ENCODE assay signal across 1 cellular context in the genomic region with DNA sequence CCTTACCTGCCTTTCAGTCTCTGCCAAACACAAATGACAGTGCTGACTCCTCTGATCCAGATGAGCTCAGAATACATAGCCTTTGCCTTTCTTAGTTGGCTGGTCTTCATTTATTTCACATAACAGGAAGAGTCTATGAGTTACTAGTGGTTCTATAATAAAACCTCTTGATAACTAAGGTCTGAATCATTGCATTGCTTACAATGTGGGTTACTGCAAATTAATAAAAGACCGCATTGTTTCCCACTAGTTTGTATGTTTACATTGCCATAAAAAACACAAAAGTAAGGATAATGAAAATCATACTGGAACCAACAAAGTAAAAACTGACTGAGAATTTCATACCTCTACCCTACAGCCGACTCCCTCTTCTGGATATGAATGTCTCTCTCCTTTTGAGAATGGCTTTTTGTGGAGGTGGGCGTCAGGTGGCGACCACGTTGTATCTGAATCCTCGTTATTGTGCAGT.
TF ChIP-seq lines count a peak whose summit lies in the region.

No MANE protein-coding gene starts in this region.

TF ChIP-seq in SK-N-SH, 30 proteins besides CTCF, POLR2A, EP300 and RAD21 (continued from another document):
- TF ChIP-seq, protein P1, sequence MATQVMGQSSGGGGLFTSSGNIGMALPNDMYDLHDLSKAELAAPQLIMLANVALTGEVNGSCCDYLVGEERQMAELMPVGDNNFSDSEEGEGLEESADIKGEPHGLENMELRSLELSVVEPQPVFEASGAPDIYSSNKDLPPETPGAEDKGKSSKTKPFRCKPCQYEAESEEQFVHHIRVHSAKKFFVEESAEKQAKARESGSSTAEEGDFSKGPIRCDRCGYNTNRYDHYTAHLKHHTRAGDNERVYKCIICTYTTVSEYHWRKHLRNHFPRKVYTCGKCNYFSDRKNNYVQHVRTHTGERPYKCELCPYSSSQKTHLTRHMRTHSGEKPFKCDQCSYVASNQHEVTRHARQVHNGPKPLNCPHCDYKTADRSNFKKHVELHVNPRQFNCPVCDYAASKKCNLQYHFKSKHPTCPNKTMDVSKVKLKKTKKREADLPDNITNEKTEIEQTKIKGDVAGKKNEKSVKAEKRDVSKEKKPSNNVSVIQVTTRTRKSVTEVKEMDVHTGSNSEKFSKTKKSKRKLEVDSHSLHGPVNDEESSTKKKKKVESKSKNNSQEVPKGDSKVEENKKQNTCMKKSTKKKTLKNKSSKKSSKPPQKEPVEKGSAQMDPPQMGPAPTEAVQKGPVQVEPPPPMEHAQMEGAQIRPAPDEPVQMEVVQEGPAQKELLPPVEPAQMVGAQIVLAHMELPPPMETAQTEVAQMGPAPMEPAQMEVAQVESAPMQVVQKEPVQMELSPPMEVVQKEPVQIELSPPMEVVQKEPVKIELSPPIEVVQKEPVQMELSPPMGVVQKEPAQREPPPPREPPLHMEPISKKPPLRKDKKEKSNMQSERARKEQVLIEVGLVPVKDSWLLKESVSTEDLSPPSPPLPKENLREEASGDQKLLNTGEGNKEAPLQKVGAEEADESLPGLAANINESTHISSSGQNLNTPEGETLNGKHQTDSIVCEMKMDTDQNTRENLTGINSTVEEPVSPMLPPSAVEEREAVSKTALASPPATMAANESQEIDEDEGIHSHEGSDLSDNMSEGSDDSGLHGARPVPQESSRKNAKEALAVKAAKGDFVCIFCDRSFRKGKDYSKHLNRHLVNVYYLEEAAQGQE (IDR thresholded peaks at IDR 0.05; ENCODE audit: low read depth, low read length), result no peak
- TF ChIP-seq MXI1 (IDR thresholded peaks at IDR 0.05; ENCODE audit: low read depth, low read length) (no peak), RXRA (IDR thresholded peaks at IDR 0.05; ENCODE audit: borderline replicate concordance, low read depth) (peak; percentile 12; the same call in 1 of the 2 replicates), FOXJ3 (CRISPR knock-in tag; IDR thresholded peaks at IDR 0.05) (no peak), EZH2phosphoT487 (IDR thresholded peaks at IDR 0.05; ENCODE audit: borderline replicate concordance, low read depth) (no peak), POLR2AphosphoS5 (IDR thresholded peaks at IDR 0.05; ENCODE audit: low read depth, low read length) (peak; percentile 67; the same call in 1 of the 2 replicates), NFIC (IDR thresholded peaks at IDR 0.05; ENCODE audit: borderline replicate concordance) (peak; percentile 69; the same call in 1 of the 2 replicates), YY1 (IDR thresholded peaks at IDR 0.05; ENCODE audit: low read depth) (no peak), FOSL2 (IDR thresholded peaks at IDR 0.05; ENCODE audit: borderline replicate concordance, low read depth) (peak; percentile 60; the same call in 1 of the 2 replicates), SMC3 (IDR thresholded peaks at IDR 0.05; ENCODE audit: low read depth, low read length) (no peak)
- TF ChIP-seq, protein P2, sequence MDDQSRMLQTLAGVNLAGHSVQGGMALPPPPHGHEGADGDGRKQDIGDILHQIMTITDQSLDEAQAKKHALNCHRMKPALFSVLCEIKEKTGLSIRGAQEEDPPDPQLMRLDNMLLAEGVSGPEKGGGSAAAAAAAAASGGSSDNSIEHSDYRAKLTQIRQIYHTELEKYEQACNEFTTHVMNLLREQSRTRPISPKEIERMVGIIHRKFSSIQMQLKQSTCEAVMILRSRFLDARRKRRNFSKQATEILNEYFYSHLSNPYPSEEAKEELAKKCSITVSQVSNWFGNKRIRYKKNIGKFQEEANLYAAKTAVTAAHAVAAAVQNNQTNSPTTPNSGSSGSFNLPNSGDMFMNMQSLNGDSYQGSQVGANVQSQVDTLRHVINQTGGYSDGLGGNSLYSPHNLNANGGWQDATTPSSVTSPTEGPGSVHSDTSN (IDR thresholded peaks at IDR 0.05), result peak; percentile 25
